ENCODE assay signal across 1 cellular context in the genomic region with DNA sequence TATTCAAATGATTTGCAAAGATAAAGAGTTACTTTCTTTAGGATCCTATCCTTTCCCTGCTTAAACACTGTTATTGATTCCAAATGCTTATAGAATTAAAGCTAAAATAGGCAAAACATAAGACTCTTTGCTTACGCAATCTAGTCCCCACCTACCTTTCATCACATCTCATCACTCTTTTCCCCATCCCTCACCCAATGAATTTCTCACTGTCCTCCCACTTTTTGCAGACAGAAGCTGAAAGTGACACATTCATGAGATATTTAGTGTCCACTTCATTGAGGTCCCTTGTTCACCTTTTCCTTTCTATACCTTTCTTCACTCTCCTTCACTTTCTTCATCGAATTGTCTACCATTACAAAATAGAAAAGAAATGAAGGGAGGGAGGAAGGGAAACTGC.
A peak's percentile ranks its signal among the peaks of the same experiment; 100 is the strongest.
TF ChIP-seq lines count a peak whose summit lies in the region.

No MANE protein-coding gene starts in this region.

TF ChIP-seq in H1, 55 proteins besides CTCF, POLR2A, EP300 and RAD21:
- no peak for TF ChIP-seq SUZ12 (IDR thresholded peaks at IDR 0.05; ENCODE audit: low read length)
- TF ChIP-seq CEBPB (IDR thresholded peaks at IDR 0.05; ENCODE audit: low read depth, low read length) = peak; percentile 44; the same call in 1 of the 2 replicates
- no peak for TF ChIP-seq SP4 (IDR thresholded peaks at IDR 0.05; ENCODE audit: low read length)
